ENCODE assay signal across 30 cellular contexts in the genomic region with DNA sequence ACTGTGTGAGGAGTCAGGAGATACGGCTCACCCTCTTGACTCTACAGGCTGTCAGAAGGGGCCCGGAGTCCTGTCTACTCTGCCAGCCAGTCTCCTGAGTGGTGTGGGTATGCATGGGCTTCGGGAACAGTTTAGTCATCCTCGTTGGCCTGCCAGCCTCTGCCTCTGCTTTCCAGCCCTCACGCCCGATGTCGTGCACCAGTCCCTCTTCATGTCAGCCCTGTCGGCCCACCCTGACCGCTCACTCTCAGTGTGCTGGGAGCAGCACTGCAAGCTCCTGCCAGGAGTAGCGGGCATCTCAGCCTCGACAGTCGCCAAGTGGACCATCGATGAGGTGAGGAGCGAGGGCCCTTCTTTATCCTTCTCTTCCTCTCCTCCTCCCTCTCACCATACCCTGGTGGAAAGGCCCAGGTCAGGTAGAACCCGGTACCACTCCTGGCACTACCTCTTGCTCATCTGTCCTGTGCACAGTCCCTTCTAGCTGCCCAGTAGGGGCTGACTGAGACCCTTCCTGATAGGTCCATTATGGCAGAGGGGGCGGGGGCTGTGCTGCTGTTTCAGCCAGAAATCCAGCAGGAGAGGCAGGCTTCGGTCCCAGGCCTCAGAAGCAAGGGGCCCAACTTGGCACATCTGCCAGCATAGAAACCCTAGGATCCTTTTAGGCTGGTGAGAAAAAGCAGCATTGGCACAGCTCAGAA. TPM values are rescaled to one million over a fixed set of nuclear protein-coding genes. Genes with fewer than 3 reads are reported as not detected.
"Had no signal": no experiment of that assay in that cellular context is flagged by ENCODE, and none has a peak within 500 bp of the region (broad histone marks: within the 10 kb centered on the region; RNA-seq: fewer than 3 reads in every experiment).

No MANE protein-coding gene starts in this region.

- H3K36me3 Mint-ChIP-seq: activated naive CD4-positive, alpha-beta T cell treated with anti-CD3 and anti-CD28 coated beads, Interleukin-2, amount 10 ng/mL, durations not matched to agents 7 days and 5 days; activated naive CD8-positive, alpha-beta T cell had no signal

- ATAC-seq: activated CD8-positive, alpha-beta T cell treated with anti-CD3 and anti-CD28 coated beads for 36 hours; activated naive CD8-positive, alpha-beta T cell treated with anti-CD3 and anti-CD28 coated beads, Interleukin-2, amount 50 U/mL, for 24 hours; activated T-cell treated with anti-CD3 and anti-CD28 coated beads, Interleukin-2, amount 50 U/mL, for 4 hours; K562 had no signal

- H3K9me3 Mint-ChIP-seq: activated CD4-positive, alpha-beta T cell treated with anti-CD3 and anti-CD28 coated beads, Interleukin-2, amount 10 ng/mL, durations not matched to agents 24 days and 14 days; activated CD8-positive, alpha-beta T cell treated with anti-CD3 and anti-CD28 coated beads for 36 hours; activated naive CD4-positive, alpha-beta T cell treated with anti-CD3 and anti-CD28 coated beads, Interleukin-2, amount 10 ng/mL, durations not matched to agents 7 days and 5 days; activated naive CD8-positive, alpha-beta T cell treated with anti-CD3 and anti-CD28 coated beads, Interleukin-2, amount 50 U/mL, for 24 hours; activated T-cell treated with anti-CD3 and anti-CD28 coated beads, Interleukin-2, amount 50 U/mL, for 4 hours; activated T-helper 1 cell treated with anti-CD3 and anti-CD28 coated beads, Interleukin-12 subunit alpha, Interleukin-12 subunit beta, Interleukin-2, Interleukin-4 antibody, amounts not matched to agents 30 ng/mL and 10 ng/mL and 1 ng/mL, durations not matched to agents 14 hours and 24 hours and 36 hours; brain had no signal

- FAIRE-seq: K562 had no signal

- H3K4me3 ChIP-seq: K562 had no signal

- H3K27ac Mint-ChIP-seq: activated CD4-positive, alpha-beta T cell treated with anti-CD3 and anti-CD28 coated beads, Interleukin-2, amount 10 ng/mL, durations not matched to agents 24 days and 14 days; activated CD8-positive, alpha-beta T cell treated with anti-CD3 and anti-CD28 coated beads for 36 hours; activated naive CD4-positive, alpha-beta T cell treated with anti-CD3 and anti-CD28 coated beads, Interleukin-2, amount 10 ng/mL, durations not matched to agents 7 days and 5 days; activated naive CD8-positive, alpha-beta T cell; activated naive CD8-positive, alpha-beta T cell treated with anti-CD3 and anti-CD28 coated beads, Interleukin-2, amount 50 U/mL, for 24 hours; activated T-helper 1 cell treated with anti-CD3 and anti-CD28 coated beads, Interleukin-12 subunit alpha, Interleukin-12 subunit beta, Interleukin-2, Interleukin-4 antibody, amounts not matched to agents 30 ng/mL and 10 ng/mL and 1 ng/mL, durations not matched to agents 14 hours and 24 hours and 36 hours; brain had no signal

- H3K27ac ChIP-seq: VCaP had no signal

- H3K4me3 Mint-ChIP-seq: activated CD4-positive, alpha-beta T cell treated with anti-CD3 and anti-CD28 coated beads, Interleukin-2, amount 10 ng/mL, durations not matched to agents 24 days and 14 days; activated CD8-positive, alpha-beta T cell treated with anti-CD3 and anti-CD28 coated beads for 36 hours; activated naive CD4-positive, alpha-beta T cell treated with anti-CD3 and anti-CD28 coated beads, Interleukin-2, amount 10 ng/mL, durations not matched to agents 7 days and 5 days; activated naive CD8-positive, alpha-beta T cell; activated naive CD8-positive, alpha-beta T cell treated with anti-CD3 and anti-CD28 coated beads, Interleukin-2, amount 50 U/mL, for 24 hours; activated T-cell treated with anti-CD3 and anti-CD28 coated beads, Interleukin-2, amount 50 U/mL, for 4 hours; activated T-helper 1 cell treated with anti-CD3 and anti-CD28 coated beads, Interleukin-12 subunit alpha, Interleukin-12 subunit beta, Interleukin-2, Interleukin-4 antibody, amounts not matched to agents 30 ng/mL and 10 ng/mL and 1 ng/mL, durations not matched to agents 14 hours and 24 hours and 36 hours; brain had no signal

- DNase-seq: activated CD4-positive, alpha-beta T cell treated with anti-CD3 and anti-CD28 coated beads, Interleukin-2, amount 10 ng/mL, durations not matched to agents 24 days and 14 days; activated CD4-positive, alpha-beta T cell treated with anti-CD3 and anti-CD28 coated beads, Interleukin-2, amount 50 U/mL, for 4 hours; activated CD4-positive, CD25-positive, alpha-beta regulatory T cell; activated CD8-positive, alpha-beta T cell treated with anti-CD3 and anti-CD28 coated beads for 36 hours; activated naive CD4-positive, alpha-beta T cell treated with anti-CD3 and anti-CD28 coated beads, Interleukin-2, amount 10 ng/mL, durations not matched to agents 7 days and 5 days; activated naive CD8-positive, alpha-beta T cell treated with anti-CD3 and anti-CD28 coated beads, Interleukin-2, amount 50 U/mL, for 24 hours; activated T-cell treated with anti-CD3 and anti-CD28 coated beads for 4 hours; activated T-cell treated with anti-CD3 and anti-CD28 coated beads, Interleukin-2, amount 50 U/mL, for 4 hours; IMR-90; NCI-H1105 treated with DMSO at 0.1 percent for 48 hours; NCI-H1436; NCI-H1694; NCI-H1930; NCI-H345; NCI-H510A; NCI-H526; NCI-H748 treated with DMSO at 0.1 percent for 48 hours; NK-92 treated with Interleukin-12 subunit alpha and Interleukin-12 subunit beta, amount 100 ng/mL, for 24 hours; OCI-M1; Right ventricle myocardium superior; SW 1271; T-helper 1 cell; T-helper 2 cell; T-helper 9 cell had no signal

- H3K27me3 Mint-ChIP-seq: activated CD4-positive, alpha-beta T cell treated with anti-CD3 and anti-CD28 coated beads, Interleukin-2, amount 10 ng/mL, durations not matched to agents 24 days and 14 days; activated CD8-positive, alpha-beta T cell treated with anti-CD3 and anti-CD28 coated beads for 36 hours; activated naive CD8-positive, alpha-beta T cell; activated naive CD8-positive, alpha-beta T cell treated with anti-CD3 and anti-CD28 coated beads, Interleukin-2, amount 50 U/mL, for 24 hours had no signal

- H3K4me1 Mint-ChIP-seq: activated CD4-positive, alpha-beta T cell treated with anti-CD3 and anti-CD28 coated beads, Interleukin-2, amount 10 ng/mL, durations not matched to agents 24 days and 14 days; activated naive CD4-positive, alpha-beta T cell treated with anti-CD3 and anti-CD28 coated beads, Interleukin-2, amount 10 ng/mL, durations not matched to agents 7 days and 5 days; activated naive CD8-positive, alpha-beta T cell treated with anti-CD3 and anti-CD28 coated beads, Interleukin-2, amount 50 U/mL, for 24 hours; brain had no signal

RNA-seq across cellular contexts. Expression of a gene that starts 18.7 kb away (rescaled TPM):
- total RNA-seq: activated T-helper 1 cell treated with anti-CD3 and anti-CD28 coated beads, Interleukin-12 subunit alpha, Interleukin-12 subunit beta, Interleukin-2, Interleukin-4 antibody, amounts not matched to agents 30 ng/mL and 10 ng/mL and 1 ng/mL, durations not matched to agents 14 hours and 24 hours and 36 hours; M059J had no signal
